Comparison of ENCODE assay signal across 24 cellular contexts in the genomic region with DNA sequence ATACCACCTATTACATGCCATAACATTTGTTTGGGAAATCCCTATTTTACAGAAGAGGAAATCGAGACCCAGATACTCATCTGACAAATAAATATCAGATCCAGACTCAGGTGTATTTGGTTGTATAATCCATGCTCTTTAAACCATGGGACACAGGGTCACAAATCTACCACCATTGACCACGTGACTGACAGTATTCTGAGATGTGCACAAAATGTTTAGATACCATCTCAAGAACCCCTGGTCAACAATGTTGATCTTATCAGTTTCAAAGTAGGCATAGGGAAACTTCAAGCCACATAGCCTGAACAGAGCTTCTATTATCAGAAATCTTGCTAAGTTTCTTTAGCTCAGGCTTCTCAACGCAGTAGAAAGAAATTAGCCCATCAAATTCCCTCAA.
"Had no signal": no experiment of that assay in that cellular context is flagged by ENCODE, and none has a peak within 500 bp of the region (broad histone marks: within the 10 kb centered on the region; RNA-seq: fewer than 3 reads in every experiment).

No MANE protein-coding gene starts in this region.

- H3K27me3 ChIP-seq: SJSA1 had no signal

- H3K27ac Mint-ChIP-seq: T-cell had no signal

- H3K4me3 Mint-ChIP-seq: T-cell had no signal

- H3K27ac ChIP-seq: KMS-11, SJSA1, SK-N-MC had no signal

- H3K36me3 ChIP-seq: SJSA1 had no signal

- H3K36me3 Mint-ChIP-seq: T-cell had no signal

- H3K9ac ChIP-seq: KMS-11 had no signal

- H3K9me3 ChIP-seq: SJSA1 had no signal

- ATAC-seq: T-cell had no signal

- DNase-seq: IMR-90, Kasumi-1, MM.1S, NCI-H1092 treated with DMSO at 0.1 percent for 48 hours, NCI-H1436, NCI-H187, NCI-H2029, NCI-H2081 treated with DMSO at 0.1 percent for 48 hours, NCI-H2171, NCI-H226, NCI-H446, NCI-H510A, NCI-H524 treated with DMSO at 0.1 percent for 48 hours, NCI-H69, NCI-H774, Right ventricle myocardium superior, RPMI8226, SIG-M5, SW 1271, T-cell had no signal

- H3K9me3 Mint-ChIP-seq: T-cell had no signal

- H3K27me3 Mint-ChIP-seq: T-cell had no signal

- H3K4me3 ChIP-seq: SJSA1, SK-N-MC had no signal

- FAIRE-seq: RCC 7860 had no signal

- H3K4me1 ChIP-seq: SJSA1 had no signal
